In genomic region chr20:33352258-33353012, GRCh38 we compare ENCODE assay signal across 12 cellular contexts.
"Had no signal": no experiment of that assay in that cellular context is flagged by ENCODE, and none has a peak within 500 bp of the region (broad histone marks: within the 10 kb centered on the region; RNA-seq: fewer than 3 reads in every experiment).

No MANE protein-coding gene starts in this region.

- H3K27ac ChIP-seq: breast epithelium, dorsolateral prefrontal cortex, prostate gland, testis, WERI-Rb-1 had no signal

- H3K27me3 Mint-ChIP-seq: stimulated activated naive CD8-positive, alpha-beta T cell treated with anti-CD3 and anti-CD28 coated beads, Interleukin-15, amount 100 ng/mL, for 72 hours had no signal

- H3K9me3 ChIP-seq: breast epithelium, prostate gland, testis had no signal

- DNase-seq: activated CD4-positive, alpha-beta T cell treated with anti-CD3 and anti-CD28 coated beads for 4 hours; activated CD8-positive, alpha-beta memory T cell treated with anti-CD3 and anti-CD28 coated beads for 24 hours; dorsolateral prefrontal cortex; hypothalamus; stimulated activated naive CD8-positive, alpha-beta T cell treated with anti-CD3 and anti-CD28 coated beads, Interleukin-15, amount 100 ng/mL, for 72 hours; testis; WERI-Rb-1 had no signal

- H3K27me3 ChIP-seq: breast epithelium, dorsolateral prefrontal cortex, testis had no signal

- H3K4me3 Mint-ChIP-seq: nephron; stimulated activated naive CD8-positive, alpha-beta T cell treated with anti-CD3 and anti-CD28 coated beads, Interleukin-15, amount 100 ng/mL, for 72 hours had no signal

- H3K4me1 ChIP-seq: breast epithelium, prostate gland, testis had no signal

- H3K4me1 Mint-ChIP-seq: nephron; stimulated activated naive CD8-positive, alpha-beta T cell treated with anti-CD3 and anti-CD28 coated beads, Interleukin-15, amount 100 ng/mL, for 72 hours had no signal

- H3K9me3 Mint-ChIP-seq: nephron; stimulated activated naive CD8-positive, alpha-beta T cell treated with anti-CD3 and anti-CD28 coated beads, Interleukin-15, amount 100 ng/mL, for 72 hours had no signal

- ATAC-seq: esophagus mucosa; sciatic nerve; stimulated activated naive CD8-positive, alpha-beta T cell treated with anti-CD3 and anti-CD28 coated beads, Interleukin-15, amount 100 ng/mL, for 72 hours had no signal

- H3K27ac Mint-ChIP-seq: nephron had no signal
